ENCODE assay signal across 17 cellular contexts in the genomic region with DNA sequence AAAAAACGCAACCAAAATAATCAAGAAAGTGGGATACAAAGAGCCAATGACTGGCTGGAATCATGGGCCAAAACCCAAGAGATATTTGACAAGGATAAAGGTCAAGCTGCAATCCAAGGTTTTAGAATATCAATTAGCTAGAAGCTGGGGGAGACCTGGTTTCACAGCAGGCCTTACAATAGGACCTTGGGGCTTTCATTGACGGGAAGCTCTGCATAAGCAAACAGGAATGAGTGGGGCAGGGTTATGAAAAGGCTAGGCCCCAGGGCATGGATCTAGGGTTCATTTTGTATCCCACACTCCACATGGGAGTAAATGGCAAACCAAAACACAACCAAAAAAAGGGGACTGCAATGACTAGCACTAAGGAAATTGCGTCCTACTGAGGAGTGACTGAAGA.
DNase-seq lines count a peak whose midpoint lies in the region; ATAC-seq and TF ChIP-seq lines count a peak whose summit lies in the region.
"Had no signal": no experiment of that assay in that cellular context is flagged by ENCODE, and none has a peak within 500 bp of the region (broad histone marks: within the 10 kb centered on the region; RNA-seq: fewer than 3 reads in every experiment).

No MANE protein-coding gene starts in this region.

- no peak overlapping the region for H3K4me2 ChIP-seq in smooth muscle cell
- H3K4me2 ChIP-seq: A549 had no signal

- H3K27ac Mint-ChIP-seq in natural killer cell treated with Interleukin-12 subunit alpha and Interleukin-12 subunit beta and Interleukin-15 and Interleukin-18, amount 100 ng/mL, for 72 hours, result peak overlapping the region in 1 of 2 donors; percentile 14
- H3K27ac Mint-ChIP-seq in natural killer cell, result no peak overlapping the region
- H3K27ac Mint-ChIP-seq: CD4-positive, alpha-beta T cell; HFFc6 had no signal

- 86% methylated on average over 3 of the region's 3 CpGs for WGBS in smooth muscle cell (ENCODE audit: low lambda C conversion rate)
- 93% methylated on average over 3 of the region's 3 CpGs for WGBS in thyroid gland, 2 donors

- peaks cover 0 to 28% of the 10 kb centered on the region in 2 donors for H3K27me3 Mint-ChIP-seq in natural killer cell treated with Interleukin-12 subunit alpha and Interleukin-12 subunit beta and Interleukin-15 and Interleukin-18, amount 100 ng/mL, for 72 hours
- peaks cover 0 to 47% of the 10 kb centered on the region in 2 donors for H3K27me3 Mint-ChIP-seq in natural killer cell (ENCODE audit: low read depth in 2 of 2)
- H3K27me3 Mint-ChIP-seq: CD4-positive, alpha-beta T cell had no signal

- H3K27me3 ChIP-seq in NT2/D1 (ENCODE audit: insufficient read depth, insufficient read length), result peaks cover 10% of the 10 kb centered on the region
- H3K27me3 ChIP-seq in iPS-20b (ENCODE audit: insufficient read depth, low read length), result peaks cover 37% of the 10 kb centered on the region
- no peaks in the 10 kb centered on the region for H3K27me3 ChIP-seq in smooth muscle cell (ENCODE audit: low read depth)
- no peaks in the 10 kb centered on the region for H3K27me3 ChIP-seq in thyroid gland
- H3K27me3 ChIP-seq in uterus, result no peaks in the 10 kb centered on the region

- no peak for TF ChIP-seq POLR2A in thyroid gland (IDR thresholded peaks at IDR 0.05)
- TF ChIP-seq POLR2A in uterus (IDR thresholded peaks at IDR 0.05), result no peak

- no peaks in the 10 kb centered on the region for H4K20me1 ChIP-seq in smooth muscle cell (ENCODE audit: low read depth)

- H3K27ac ChIP-seq in iPS-20b (ENCODE audit: low read length), result no peak overlapping the region
- H3K27ac ChIP-seq in smooth muscle cell (ENCODE audit: low read depth), result no peak overlapping the region
- H3K27ac ChIP-seq in thyroid gland, result no peak overlapping the region
- H3K27ac ChIP-seq in uterus, result no peak overlapping the region
- H3K27ac ChIP-seq: 22Rv1, A549, C4-2B had no signal

- intact Hi-C loops in natural killer cell (cut with micrococcal nuclease) (no loop called here), thyroid gland (cut with DNase I) (no loop called here), uterus (cut with DNase I; ENCODE audit: low total_unique reads) (no loop called here)

- no peaks in the 10 kb centered on the region for H3F3A ChIP-seq in smooth muscle cell (ENCODE audit: low read depth)

- no peaks in the 10 kb centered on the region for H3K79me2 ChIP-seq in smooth muscle cell (ENCODE audit: low read depth)

- H3K9me3 ChIP-seq in NT2/D1 (ENCODE audit: insufficient read depth, low read length) (no peaks in the 10 kb centered on the region), iPS-20b (ENCODE audit: insufficient read depth, low read depth, low read length) (no peaks in the 10 kb centered on the region), smooth muscle cell (replicated peaks; ENCODE audit: low read depth) (no peaks in the 10 kb centered on the region), thyroid gland (no peaks in the 10 kb centered on the region), uterus (no peaks in the 10 kb centered on the region)
- H3K9me3 ChIP-seq: A549, Caco-2 had no signal

- DNase-seq in natural killer cell treated with Interleukin-12 subunit alpha and Interleukin-12 subunit beta and Interleukin-15 and Interleukin-18, amount 100 ng/mL, for 72 hours (ENCODE audit: low spot score), result no peak
- DNase-seq in natural killer cell (no peak), NT2/D1 (ENCODE audit: low read depth, low spot score) (peak; percentile 58), smooth muscle cell (lab: John Stamatoyannopoulos, UW; ENCODE audit: unreplicated experiment) (no peak), thyroid gland (no peak), uterus (no peak)
- DNase-seq: AML-193; Caco-2; CD4-positive, alpha-beta T cell; GDM1; GOT3; HFFc6 had no signal

- H3K36me3 Mint-ChIP-seq in natural killer cell treated with Interleukin-12 subunit alpha and Interleukin-12 subunit beta and Interleukin-15 and Interleukin-18, amount 100 ng/mL, for 72 hours, result no peaks in the 10 kb centered on the region
- H3K36me3 Mint-ChIP-seq in natural killer cell, result no peaks in the 10 kb centered on the region

- H2AFZ ChIP-seq in smooth muscle cell (ENCODE audit: low read depth), result no peak overlapping the region

- peak overlapping the region; percentile 20 for H3K4me3 Mint-ChIP-seq in natural killer cell treated with Interleukin-12 subunit alpha and Interleukin-12 subunit beta and Interleukin-15 and Interleukin-18, amount 100 ng/mL, for 72 hours
- H3K4me3 Mint-ChIP-seq in natural killer cell, result no peak overlapping the region
- H3K4me3 Mint-ChIP-seq: CD4-positive, alpha-beta T cell; HFFc6 had no signal

- H3K9ac ChIP-seq in NT2/D1 (ENCODE audit: insufficient read length, low read depth), result no peak overlapping the region
- no peak overlapping the region for H3K9ac ChIP-seq in iPS-20b (ENCODE audit: low read depth, low read length)
- no peak overlapping the region for H3K9ac ChIP-seq in smooth muscle cell (ENCODE audit: low read depth)

- ATAC-seq in natural killer cell treated with Interleukin-12 subunit alpha and Interleukin-12 subunit beta and Interleukin-15 and Interleukin-18, amount 100 ng/mL, for 72 hours, result no peak
- ATAC-seq in natural killer cell, result no peak
- ATAC-seq: A549, HCT116 had no signal

- TF ChIP-seq CTCF in natural killer cell (IDR thresholded peaks at IDR 0.05) (no peak), smooth muscle cell (IDR thresholded peaks at IDR 0.05; ENCODE audit: borderline replicate concordance, insufficient read depth, poor library complexity, severe bottlenecking) (no peak), thyroid gland (IDR thresholded peaks at IDR 0.05) (no peak), uterus (IDR thresholded peaks at IDR 0.05) (no peak)

- H3K36me3 ChIP-seq in NT2/D1 (ENCODE audit: insufficient read depth, insufficient read length, low read length) (no peaks in the 10 kb centered on the region), iPS-20b (ENCODE audit: insufficient read depth, low read depth, low read length) (no peaks in the 10 kb centered on the region), smooth muscle cell (ENCODE audit: low read depth) (no peaks in the 10 kb centered on the region), thyroid gland (no peaks in the 10 kb centered on the region), uterus (no peaks in the 10 kb centered on the region)

- H3K4me3 ChIP-seq in NT2/D1 (ENCODE audit: insufficient read length, low read depth) (no peak overlapping the region), iPS-20b (ENCODE audit: low read length) (peak overlapping the region; percentile 30), smooth muscle cell (no peak overlapping the region), thyroid gland (replicated peaks in 1 of 3) (no peak overlapping the region), uterus (no peak overlapping the region)
- H3K4me3 ChIP-seq: A549 had no signal

- H3K4me1 Mint-ChIP-seq in natural killer cell treated with Interleukin-12 subunit alpha and Interleukin-12 subunit beta and Interleukin-15 and Interleukin-18, amount 100 ng/mL, for 72 hours (ENCODE audit: low read depth in 2 of 2), result peaks cover 36 to 47% of the 10 kb centered on the region in 2 donors
- peaks cover 39 to 41% of the 10 kb centered on the region in 2 donors for H3K4me1 Mint-ChIP-seq in natural killer cell

- no peaks in the 10 kb centered on the region for H3K9me3 Mint-ChIP-seq in natural killer cell treated with Interleukin-12 subunit alpha and Interleukin-12 subunit beta and Interleukin-15 and Interleukin-18, amount 100 ng/mL, for 72 hours
- H3K9me3 Mint-ChIP-seq in natural killer cell, result no peaks in the 10 kb centered on the region
- H3K9me3 Mint-ChIP-seq: CD4-positive, alpha-beta T cell had no signal

- peaks cover 3% of the 10 kb centered on the region for H3K4me1 ChIP-seq in NT2/D1 (ENCODE audit: insufficient read depth, insufficient read length)
- H3K4me1 ChIP-seq in iPS-20b (ENCODE audit: insufficient read depth, low read length), result peaks cover 20% of the 10 kb centered on the region; the same call in 1 of the 2 replicates
- no peaks in the 10 kb centered on the region for H3K4me1 ChIP-seq in smooth muscle cell (ENCODE audit: low read depth)
- H3K4me1 ChIP-seq in thyroid gland, result no peaks in the 10 kb centered on the region
- no peaks in the 10 kb centered on the region for H3K4me1 ChIP-seq in uterus
- H3K4me1 ChIP-seq: A549, Caco-2 had no signal
